In the genomic region with DNA sequence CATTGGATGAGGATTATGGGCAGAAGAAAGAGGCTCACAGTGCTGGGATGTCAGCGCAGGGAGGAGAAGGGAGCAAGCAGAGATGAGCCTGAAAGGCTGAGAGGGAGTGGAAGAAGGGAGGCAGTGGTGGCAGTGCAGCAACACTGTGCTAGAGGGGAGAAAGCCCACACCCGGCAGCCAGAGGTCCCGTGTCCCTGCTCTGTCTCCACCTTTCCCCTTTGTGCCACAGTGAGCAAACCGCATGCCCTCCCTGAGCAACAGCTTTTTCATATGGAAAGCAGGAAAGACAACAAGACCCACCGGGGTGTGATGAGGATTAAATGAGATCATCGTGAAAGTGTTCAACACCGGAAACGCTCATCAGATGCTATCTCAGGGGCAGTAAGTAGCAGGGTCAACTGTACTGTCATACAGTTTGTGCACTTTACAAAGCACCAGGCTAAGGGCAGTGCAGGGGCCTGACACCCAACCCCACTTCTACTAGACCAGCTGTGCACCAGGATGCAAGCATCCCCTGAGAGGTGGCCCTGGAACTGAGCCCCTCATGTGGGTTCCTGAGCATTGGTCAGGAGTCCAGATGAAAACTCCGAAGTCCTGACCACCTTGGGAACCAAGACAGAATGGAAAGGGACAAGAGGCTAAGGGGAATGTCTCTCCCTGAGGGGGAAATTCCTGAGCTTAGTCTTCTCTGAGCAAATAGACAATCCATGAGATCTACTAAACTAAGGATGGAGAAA, we compare ENCODE assay signal across 1 cellular context.
TF ChIP-seq lines count a peak whose summit lies in the region.

No MANE protein-coding gene starts in this region.

TF ChIP-seq in SK-N-SH, 30 proteins besides CTCF, POLR2A, EP300 and RAD21 (continued from another document):
- TF ChIP-seq, protein P1, sequence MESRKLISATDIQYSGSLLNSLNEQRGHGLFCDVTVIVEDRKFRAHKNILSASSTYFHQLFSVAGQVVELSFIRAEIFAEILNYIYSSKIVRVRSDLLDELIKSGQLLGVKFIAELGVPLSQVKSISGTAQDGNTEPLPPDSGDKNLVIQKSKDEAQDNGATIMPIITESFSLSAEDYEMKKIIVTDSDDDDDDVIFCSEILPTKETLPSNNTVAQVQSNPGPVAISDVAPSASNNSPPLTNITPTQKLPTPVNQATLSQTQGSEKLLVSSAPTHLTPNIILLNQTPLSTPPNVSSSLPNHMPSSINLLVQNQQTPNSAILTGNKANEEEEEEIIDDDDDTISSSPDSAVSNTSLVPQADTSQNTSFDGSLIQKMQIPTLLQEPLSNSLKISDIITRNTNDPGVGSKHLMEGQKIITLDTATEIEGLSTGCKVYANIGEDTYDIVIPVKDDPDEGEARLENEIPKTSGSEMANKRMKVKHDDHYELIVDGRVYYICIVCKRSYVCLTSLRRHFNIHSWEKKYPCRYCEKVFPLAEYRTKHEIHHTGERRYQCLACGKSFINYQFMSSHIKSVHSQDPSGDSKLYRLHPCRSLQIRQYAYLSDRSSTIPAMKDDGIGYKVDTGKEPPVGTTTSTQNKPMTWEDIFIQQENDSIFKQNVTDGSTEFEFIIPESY (IDR thresholded peaks at IDR 0.05; ENCODE audit: borderline replicate concordance, low read depth) = no peak
- no peak for TF ChIP-seq JUND (IDR thresholded peaks at IDR 0.05)
- TF ChIP-seq SIN3A (IDR thresholded peaks at IDR 0.05; ENCODE audit: borderline replicate concordance, low read depth, low read length) = no peak
- no peak for TF ChIP-seq MXI1 (IDR thresholded peaks at IDR 0.05; ENCODE audit: low read depth, low read length)
- TF ChIP-seq MEF2A (IDR thresholded peaks at IDR 0.05; ENCODE audit: borderline replicate concordance, low read depth) = no peak
- TF ChIP-seq RXRA (IDR thresholded peaks at IDR 0.05; ENCODE audit: borderline replicate concordance, low read depth) = no peak
